Comparison of ENCODE assay signal across 8 cellular contexts in genomic region chr14:44898547-44898946, GRCh38.
DNase-seq lines count a peak whose midpoint lies in the region; ATAC-seq and TF ChIP-seq lines count a peak whose summit lies in the region.

No MANE protein-coding gene starts in this region.

- DNase-seq in AG04450 (ENCODE audit: low read depth, low spot score) (no peak), colonic mucosa (no peak), islet precursor cell (no peak), retina (no peak)
- DNase-seq in stimulated activated CD4-positive, alpha-beta T cell treated with anti-CD3 and anti-CD28 coated beads, Interleukin-4, amount 100 ng/mL, for 1 hour, result no peak

- no peak overlapping the region for H3K27ac ChIP-seq in AG04450 (ENCODE audit: low read depth, low read length)
- no peak overlapping the region for H3K27ac ChIP-seq in HUES48 (ENCODE audit: low read depth, low read length)
- H3K27ac ChIP-seq in colonic mucosa, result no peak overlapping the region
- H3K27ac ChIP-seq in muscle layer of colon (ENCODE audit: low read depth, low read length), result peak overlapping the region; percentile 93

- H3K9me3 ChIP-seq in AG04450 (ENCODE audit: control insufficient read depth, insufficient read depth, low read length), result no peaks in the 10 kb centered on the region
- H3K9me3 ChIP-seq in HUES48 (ENCODE audit: control insufficient read depth, insufficient read depth, low read length), result peaks cover 6% of the 10 kb centered on the region; the same call in 1 of the 2 replicates
- H3K9me3 ChIP-seq in colonic mucosa, result no peaks in the 10 kb centered on the region
- H3K9me3 ChIP-seq in muscle layer of colon (ENCODE audit: low read length), result no peaks in the 10 kb centered on the region

- intact Hi-C loops in colonic mucosa (cut with DNase I), result loop anchor here (5.0 kb wide), 1 partner anchor 64 kb away; the partner anchor contains the start of genes KLHL28 and TOGARAM1

- TF ChIP-seq CTCF in AG04450 (IDR thresholded peaks at IDR 0.05; ENCODE audit: low read depth, low read length), result no peak
- TF ChIP-seq CTCF in colonic mucosa (IDR thresholded peaks at IDR 0.05), result no peak

- H3K36me3 ChIP-seq in HUES48 (ENCODE audit: control insufficient read depth, insufficient read depth, low read length) (no peaks in the 10 kb centered on the region), colonic mucosa (no peaks in the 10 kb centered on the region), muscle layer of colon (ENCODE audit: insufficient read depth, low read length) (no peaks in the 10 kb centered on the region)

- H3K4me3 ChIP-seq in AG04450 (ENCODE audit: low read depth, low read length) (peak overlapping the region; percentile 78), HUES48 (ENCODE audit: low read depth, low read length) (peak overlapping the region; percentile 76), colonic mucosa (peak overlapping the region; percentile 90), muscle layer of colon (ENCODE audit: low read depth in 1 of 2, low read length in 2 of 2) (peak overlapping the region; percentile 88 to 92)

- POLR2A ChIA-PET in AG04450 (lab: Yijun Ruan, JAX), result no interaction called here

- no peaks in the 10 kb centered on the region for H3K27me3 ChIP-seq in AG04450 (ENCODE audit: control insufficient read depth, insufficient read depth, low read length)
- no peaks in the 10 kb centered on the region for H3K27me3 ChIP-seq in HUES48 (ENCODE audit: control insufficient read depth, insufficient read depth, low read length)
- no peaks in the 10 kb centered on the region for H3K27me3 ChIP-seq in colonic mucosa
- H3K27me3 ChIP-seq in muscle layer of colon (ENCODE audit: control insufficient read depth in 1 of 2, insufficient read depth in 2 of 2, low read length in 2 of 2), result no peaks in the 10 kb centered on the region

- CTCF ChIA-PET in AG04450 (lab: Charles Lee), result interaction anchor here (1.9 kb wide), 1 partner anchor 15 kb away, joined by 7 read pairs; no protein-coding TSS in a partner anchor

- ATAC-seq in HG02852 (IDR thresholded peaks at IDR 0.05; ENCODE audit: unreplicated experiment), result no peak

- peaks cover 9% of the 10 kb centered on the region; the same call in 1 of the 2 replicates for H3K4me1 ChIP-seq in HUES48 (ENCODE audit: control insufficient read depth, insufficient read depth, low read length)
- no peaks in the 10 kb centered on the region for H3K4me1 ChIP-seq in colonic mucosa
- peaks cover 25% of the 10 kb centered on the region for H3K4me1 ChIP-seq in muscle layer of colon (ENCODE audit: insufficient read depth, low read length)

- no peak overlapping the region for H3K9ac ChIP-seq in HUES48 (ENCODE audit: low read depth, low read length)
- no peak overlapping the region for H3K9ac ChIP-seq in colonic mucosa (ENCODE audit: low read depth in 2 of 2, low read length in 2 of 2)
- no peak overlapping the region for H3K9ac ChIP-seq in muscle layer of colon (ENCODE audit: low read length)
